ENCODE assay signal across 8 cellular contexts in the genomic region with DNA sequence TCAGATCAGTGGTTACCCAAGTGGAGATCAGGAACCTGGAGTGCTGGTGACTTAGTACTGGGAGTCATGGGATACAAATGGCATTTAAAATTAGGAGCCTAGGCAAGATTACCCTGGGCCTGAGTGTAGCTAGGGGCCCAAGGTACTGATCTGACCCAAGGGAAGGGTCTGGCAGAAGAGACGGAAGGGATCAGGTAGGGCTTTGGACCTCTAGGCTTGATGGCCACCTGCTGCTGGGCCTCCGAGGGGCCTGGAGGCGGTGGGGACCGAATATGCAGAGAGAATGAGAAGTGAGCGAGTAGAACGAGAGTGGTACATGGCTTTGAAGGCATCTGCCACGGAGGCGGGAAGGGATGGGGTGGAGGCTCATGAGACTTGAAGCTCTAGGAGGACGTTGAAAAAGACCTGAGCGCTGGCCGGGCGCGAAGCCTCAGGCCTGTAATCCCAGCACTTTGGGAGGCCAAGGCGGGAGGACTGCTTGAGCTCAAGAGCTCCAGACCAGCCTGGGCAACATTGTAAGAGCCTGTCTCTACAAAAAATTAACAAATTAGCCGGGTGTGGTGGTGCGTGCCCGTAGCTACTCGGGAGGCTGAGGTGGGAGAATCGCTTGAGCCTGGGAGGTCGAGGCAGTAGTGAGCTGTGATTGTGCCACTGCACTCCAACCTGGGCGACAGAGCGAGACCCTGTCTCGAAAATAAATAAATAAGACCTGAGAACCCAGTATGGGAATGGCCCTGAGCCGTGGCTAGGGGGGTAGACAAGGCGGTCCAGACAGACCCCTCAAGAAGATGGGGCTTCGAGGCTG. TPM values are rescaled to one million over a fixed set of nuclear protein-coding genes. Genes with fewer than 3 reads are reported as not detected.
A peak's percentile ranks its signal among the peaks of the same experiment; 100 is the strongest.
DNase-seq lines count a peak whose midpoint lies in the region; ATAC-seq and TF ChIP-seq lines count a peak whose summit lies in the region.

No MANE protein-coding gene starts in this region.

- TF ChIP-seq CTCF in C4-2B (conservative IDR thresholded peaks at IDR 0.05) (no peak), neural cell (IDR thresholded peaks at IDR 0.05; ENCODE audit: poor library complexity, severe bottlenecking) (no peak)

- no peak for TF ChIP-seq RAD21 in neural cell (conservative IDR thresholded peaks at IDR 0.05)

- peak overlapping the region; percentile 87 for H3K27ac ChIP-seq in C4-2B
- H3K27ac ChIP-seq in duodenal mucosa (ENCODE audit: low read depth, low read length), result peak overlapping the region; percentile 83
- peak overlapping the region; percentile 89 for H3K27ac ChIP-seq in neural cell (ENCODE audit: low read length)

- H3K4me3 ChIP-seq in MG63 (peak overlapping the region; percentile 68), duodenal mucosa (ENCODE audit: low read depth in 1 of 2, low read length in 2 of 2) (peak overlapping the region; percentile 80 to 93), neural cell (ENCODE audit: low read length) (peak overlapping the region; percentile 100)

- no peak overlapping the region for H3K4me2 ChIP-seq in neural cell (ENCODE audit: low read length)

- H3K27me3 ChIP-seq in MG63 (no peaks in the 10 kb centered on the region), duodenal mucosa (ENCODE audit: control insufficient read depth in 1 of 2, insufficient read depth in 2 of 2, low read length in 2 of 2) (no peaks in the 10 kb centered on the region), neural cell (ENCODE audit: insufficient read depth, low read depth, low read length) (no peaks in the 10 kb centered on the region)

- no peak for TF ChIP-seq POLR2A in GM18505 (IDR thresholded peaks at IDR 0.05; ENCODE audit: borderline replicate concordance, extremely low read depth, insufficient read depth, insufficient read length)

- ATAC-seq in HG03159 (IDR thresholded peaks at IDR 0.05; ENCODE audit: unreplicated experiment) (no peak), HG02763 (IDR thresholded peaks at IDR 0.05; ENCODE audit: unreplicated experiment) (no peak), HG03135 (IDR thresholded peaks at IDR 0.05; ENCODE audit: unreplicated experiment) (no peak), GM18505 (IDR thresholded peaks at IDR 0.05; ENCODE audit: unreplicated experiment) (no peak)

- no peak for TF ChIP-seq EP300 in neural cell (conservative IDR thresholded peaks at IDR 0.05; ENCODE audit: poor library complexity, severe bottlenecking)

- DNase-seq in MG63, result no peak

- H4K20me1 ChIP-seq in neural cell (ENCODE audit: insufficient read depth), result no peaks in the 10 kb centered on the region

- H3K9me2 ChIP-seq in neural cell (ENCODE audit: insufficient read depth, low read length), result no peaks in the 10 kb centered on the region

- H3K9ac ChIP-seq in duodenal mucosa (ENCODE audit: low read depth in 1 of 2, low read length in 2 of 2), result peak overlapping the region; percentile 69 to 71
- H3K9ac ChIP-seq in neural cell (ENCODE audit: low read length), result peak overlapping the region; percentile 87

- H3K79me2 ChIP-seq in neural cell (replicated peaks; ENCODE audit: insufficient read depth, low read length), result peaks cover 4% of the 10 kb centered on the region

- H3F3A ChIP-seq in neural cell (ENCODE audit: insufficient read depth, low read length, poor library complexity, severe bottlenecking), result no peaks in the 10 kb centered on the region

- peak overlapping the region; percentile 43 for H2AFZ ChIP-seq in neural cell (ENCODE audit: low read depth, low read length)

- H3K36me3 ChIP-seq in MG63 (peaks cover 4% of the 10 kb centered on the region), duodenal mucosa (ENCODE audit: control insufficient read depth in 1 of 2, insufficient read depth in 2 of 2, low read length in 2 of 2) (peaks cover 0 to 3% of the 10 kb centered on the region in 2 donors), neural cell (ENCODE audit: insufficient read depth, low read length) (no peaks in the 10 kb centered on the region)

- no peaks in the 10 kb centered on the region for H3K9me3 ChIP-seq in MG63
- no peaks in the 10 kb centered on the region for H3K9me3 ChIP-seq in duodenal mucosa (ENCODE audit: control insufficient read depth in 1 of 2, low read length in 2 of 2)
- no peaks in the 10 kb centered on the region for H3K9me3 ChIP-seq in neural cell (ENCODE audit: low read length)

- H3K4me1 ChIP-seq in duodenal mucosa (ENCODE audit: control insufficient read depth in 1 of 2, insufficient read depth in 2 of 2, low read length in 2 of 2), result peaks cover 7 to 9% of the 10 kb centered on the region in 2 donors

TF ChIP-seq in neural cell, 6 proteins besides CTCF, POLR2A, EP300 and RAD21:
- TF ChIP-seq, protein P1, sequence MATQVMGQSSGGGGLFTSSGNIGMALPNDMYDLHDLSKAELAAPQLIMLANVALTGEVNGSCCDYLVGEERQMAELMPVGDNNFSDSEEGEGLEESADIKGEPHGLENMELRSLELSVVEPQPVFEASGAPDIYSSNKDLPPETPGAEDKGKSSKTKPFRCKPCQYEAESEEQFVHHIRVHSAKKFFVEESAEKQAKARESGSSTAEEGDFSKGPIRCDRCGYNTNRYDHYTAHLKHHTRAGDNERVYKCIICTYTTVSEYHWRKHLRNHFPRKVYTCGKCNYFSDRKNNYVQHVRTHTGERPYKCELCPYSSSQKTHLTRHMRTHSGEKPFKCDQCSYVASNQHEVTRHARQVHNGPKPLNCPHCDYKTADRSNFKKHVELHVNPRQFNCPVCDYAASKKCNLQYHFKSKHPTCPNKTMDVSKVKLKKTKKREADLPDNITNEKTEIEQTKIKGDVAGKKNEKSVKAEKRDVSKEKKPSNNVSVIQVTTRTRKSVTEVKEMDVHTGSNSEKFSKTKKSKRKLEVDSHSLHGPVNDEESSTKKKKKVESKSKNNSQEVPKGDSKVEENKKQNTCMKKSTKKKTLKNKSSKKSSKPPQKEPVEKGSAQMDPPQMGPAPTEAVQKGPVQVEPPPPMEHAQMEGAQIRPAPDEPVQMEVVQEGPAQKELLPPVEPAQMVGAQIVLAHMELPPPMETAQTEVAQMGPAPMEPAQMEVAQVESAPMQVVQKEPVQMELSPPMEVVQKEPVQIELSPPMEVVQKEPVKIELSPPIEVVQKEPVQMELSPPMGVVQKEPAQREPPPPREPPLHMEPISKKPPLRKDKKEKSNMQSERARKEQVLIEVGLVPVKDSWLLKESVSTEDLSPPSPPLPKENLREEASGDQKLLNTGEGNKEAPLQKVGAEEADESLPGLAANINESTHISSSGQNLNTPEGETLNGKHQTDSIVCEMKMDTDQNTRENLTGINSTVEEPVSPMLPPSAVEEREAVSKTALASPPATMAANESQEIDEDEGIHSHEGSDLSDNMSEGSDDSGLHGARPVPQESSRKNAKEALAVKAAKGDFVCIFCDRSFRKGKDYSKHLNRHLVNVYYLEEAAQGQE (IDR thresholded peaks at IDR 0.05; ENCODE audit: borderline replicate concordance), result no peak
- TF ChIP-seq SMC3 (conservative IDR thresholded peaks at IDR 0.05; ENCODE audit: poor library complexity) (no peak), MXI1 (conservative IDR thresholded peaks at IDR 0.05; ENCODE audit: poor library complexity, severe bottlenecking) (no peak), POLR2AphosphoS5 (IDR thresholded peaks at IDR 0.05) (no peak)
TF ChIP-seq in neural cell: peak in this region for 0.

RNA-seq across cellular contexts. Expression of a gene that starts 0.6 kb away (rescaled TPM):
- total RNA-seq in MG63 (2014; rRNA removed; shearing (Covaris generic); ENCODE audit: low replicate concordance), result 11.2 and 17.4 TPM in 2 replicates
- 43.0 and 47.3 TPM in 2 replicates for polyA plus RNA-seq in neural cell
- polyA minus RNA-seq in neural cell, result 40.7 and 50.0 TPM in 2 replicates

RNA-seq across cellular contexts. Expression of a gene that starts 23.1 kb away (rescaled TPM):
- total RNA-seq in MG63 (2014; rRNA removed; shearing (Covaris generic); ENCODE audit: low replicate concordance), result 13.9 and 40.9 TPM in 2 replicates
- polyA plus RNA-seq in neural cell, result 11.0 and 11.6 TPM in 2 replicates
- polyA minus RNA-seq in neural cell, result 5.2 and 6.3 TPM in 2 replicates

RNA-seq across cellular contexts. Expression of a gene that starts 32.7 kb away (rescaled TPM):
- not detected in 2 replicates for total RNA-seq in MG63 (2014; rRNA removed; shearing (Covaris generic); ENCODE audit: low replicate concordance)
- polyA plus RNA-seq in neural cell, result 0.28 and 1.1 TPM in 2 replicates
- polyA minus RNA-seq in neural cell, result 0.49 and 0.81 TPM in 2 replicates

RNA-seq across cellular contexts. Expression of a gene that starts 35.4 kb away (rescaled TPM):
- total RNA-seq in MG63 (2014; rRNA removed; shearing (Covaris generic); ENCODE audit: low replicate concordance), result 70.3 and 78.4 TPM in 2 replicates
- polyA plus RNA-seq in neural cell, result 20.0 and 27.6 TPM in 2 replicates
- 10.9 and 11.2 TPM in 2 replicates for polyA minus RNA-seq in neural cell
